ENCODE assay signal across 22 cellular contexts in the genomic region with DNA sequence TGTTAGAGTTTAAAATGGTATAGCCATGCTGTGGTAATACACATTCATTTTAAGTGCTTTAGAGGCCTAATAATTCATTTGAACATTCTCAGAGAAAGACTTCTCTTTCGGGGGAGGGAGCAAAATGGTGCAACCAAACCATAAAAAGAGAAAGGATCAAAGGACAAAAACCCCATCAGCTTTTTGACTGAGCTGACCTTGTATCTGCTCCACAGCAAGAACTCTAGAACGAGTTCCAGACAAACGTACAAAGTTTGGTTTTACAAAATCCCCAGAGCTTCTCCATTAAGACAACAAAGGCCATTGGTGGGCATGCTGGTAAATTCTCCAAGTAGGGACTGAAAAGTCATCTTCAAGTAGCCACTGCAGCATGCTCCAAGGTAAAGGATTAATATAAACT.
A peak's percentile ranks its signal among the peaks of the same experiment; 100 is the strongest.
DNase-seq lines count a peak whose midpoint lies in the region; ATAC-seq and TF ChIP-seq lines count a peak whose summit lies in the region.
"Had no signal": no experiment of that assay in that cellular context is flagged by ENCODE, and none has a peak within 500 bp of the region (broad histone marks: within the 10 kb centered on the region; RNA-seq: fewer than 3 reads in every experiment).

No MANE protein-coding gene starts in this region.

- H3K4me2 ChIP-seq in BLaER1 (peak overlapping the region; percentile 11; the same call in 1 of the 2 replicates), mesenchymal stem cell (ENCODE audit: low read length, poor library complexity, severe bottlenecking) (no peak overlapping the region), OCI-LY7 (ENCODE audit: low read length) (no peak overlapping the region)
- H3K4me2 ChIP-seq: A549 had no signal

- TF ChIP-seq CTCF in WERI-Rb-1 (IDR thresholded peaks at IDR 0.05; ENCODE audit: low read depth, low read length) (no peak), nephron progenitor cell (IDR thresholded peaks at IDR 0.05) (no peak), OCI-LY7 (conservative IDR thresholded peaks at IDR 0.05; ENCODE audit: low read length) (no peak)

- H3K9ac ChIP-seq in BLaER1 (no peak overlapping the region), mesenchymal stem cell (ENCODE audit: low read length) (no peak overlapping the region)

- H2AK5ac ChIP-seq in mesenchymal stem cell (ENCODE audit: low read length, severe bottlenecking): no peak overlapping the region

- H3K4me1 ChIP-seq in BLaER1: peaks cover 59% of the 10 kb centered on the region
- H3K4me1 ChIP-seq in mesenchymal stem cell (ENCODE audit: control insufficient read depth, insufficient read depth, low read depth, low read length): peaks cover 4% of the 10 kb centered on the region
- H3K4me1 ChIP-seq in OCI-LY7 (ENCODE audit: insufficient read depth, low read length, poor library complexity, severe bottlenecking): peaks cover 23% of the 10 kb centered on the region
- H3K4me1 ChIP-seq: A549, BE2C, HAP-1 had no signal

- H3K79me1 ChIP-seq in mesenchymal stem cell (replicated peaks; ENCODE audit: low read length, poor library complexity, severe bottlenecking): peaks cover 17% of the 10 kb centered on the region

- H3K36me3 Mint-ChIP-seq in nephron progenitor cell (ENCODE audit: low read depth): peaks cover 8% of the 10 kb centered on the region
- peaks cover 0 to 13% of the 10 kb centered on the region in 2 donors for H3K36me3 Mint-ChIP-seq in activated naive CD4-positive, alpha-beta T cell treated with anti-CD3 and anti-CD28 coated beads, Interleukin-2, amount 50 U/mL, for 72 hours

- no TSS peak for BruUV-seq in OCI-LY7 (replicated peaks; lab: Mats Ljungman, UMichigan)

- H2BK15ac ChIP-seq in mesenchymal stem cell (ENCODE audit: low read depth, poor library complexity, severe bottlenecking): no peak overlapping the region

- peak overlapping the region; percentile 87 for H3K27ac Mint-ChIP-seq in nephron progenitor cell
- H3K27ac Mint-ChIP-seq in activated naive CD4-positive, alpha-beta T cell treated with anti-CD3 and anti-CD28 coated beads, Interleukin-2, amount 50 U/mL, for 72 hours: no peak overlapping the region
- H3K27ac Mint-ChIP-seq: CD4-positive, alpha-beta memory T cell; HFFc6 had no signal

- H3K9me3 Mint-ChIP-seq in nephron progenitor cell: no peaks in the 10 kb centered on the region
- no peaks in the 10 kb centered on the region for H3K9me3 Mint-ChIP-seq in activated naive CD4-positive, alpha-beta T cell treated with anti-CD3 and anti-CD28 coated beads, Interleukin-2, amount 50 U/mL, for 72 hours
- H3K9me3 Mint-ChIP-seq: CD4-positive, alpha-beta memory T cell; HFFc6 had no signal

- DNase-seq in WERI-Rb-1 (no peak), mesenchymal stem cell (peak; percentile 12), nephron progenitor cell (no peak), OCI-LY7 (ENCODE audit: low spot score) (no peak)
- no peak for DNase-seq in activated naive CD4-positive, alpha-beta T cell treated with anti-CD3 and anti-CD28 coated beads, Interleukin-2, amount 50 U/mL, for 72 hours (ENCODE audit: low spot score in 2 of 2)
- DNase-seq: 8988T; ACHN; AML-193; BE2C; C1 segment of cervical spinal cord; Calu3; CD4-positive, alpha-beta memory T cell; COR-L47; DMS53; DMS79 treated with DMSO at 0.1 percent for 48 hours; GF-D8; GOT3; HFFc6 had no signal

- H3K4me3 ChIP-seq in BLaER1 (no peak overlapping the region), WERI-Rb-1 (ENCODE audit: low read depth, low read length) (no peak overlapping the region), mesenchymal stem cell (ENCODE audit: insufficient read depth in 1 of 2, low read depth in 1 of 2, low read length in 2 of 2) (no peak overlapping the region), OCI-LY7 (ENCODE audit: low read depth, low read length, poor library complexity, severe bottlenecking) (no peak overlapping the region)
- H3K4me3 ChIP-seq: A549, HAP-1 had no signal

- H3K9me3 ChIP-seq in BLaER1 (0 out of 2 replicates have a peak, but pooled peaks cover 8% of the 10 kb centered on the region), WERI-Rb-1 (ENCODE audit: severe bottlenecking) (no peaks in the 10 kb centered on the region), mesenchymal stem cell (ENCODE audit: control insufficient read depth, low read length) (no peaks in the 10 kb centered on the region), OCI-LY7 (ENCODE audit: low read length) (no peaks in the 10 kb centered on the region)
- H3K9me3 ChIP-seq: A549, BE2C, HAP-1 had no signal

- no peak overlapping the region for H2AFZ ChIP-seq in mesenchymal stem cell (ENCODE audit: low read depth, low read length)
- no peak overlapping the region for H2AFZ ChIP-seq in OCI-LY7 (ENCODE audit: low read length)

- H3K36me3 ChIP-seq in BLaER1 (peaks cover 71% of the 10 kb centered on the region), WERI-Rb-1 (no peaks in the 10 kb centered on the region), mesenchymal stem cell (ENCODE audit: control insufficient read depth in 1 of 2, insufficient read depth in 2 of 2, low read depth in 1 of 2, low read length in 2 of 2) (peaks cover 2 to 18% of the 10 kb centered on the region in 2 experiments), OCI-LY7 (ENCODE audit: insufficient read depth, low read length) (no peaks in the 10 kb centered on the region)
- H3K36me3 ChIP-seq: BE2C, HAP-1 had no signal

- no peak overlapping the region for H3K23ac ChIP-seq in mesenchymal stem cell (ENCODE audit: low read length in 2 of 2)

- no peaks in the 10 kb centered on the region for H3K9me2 ChIP-seq in OCI-LY7 (ENCODE audit: insufficient read depth, low read length)

- H3K14ac ChIP-seq in mesenchymal stem cell (ENCODE audit: low read length in 2 of 2): no peak overlapping the region

- H4K20me1 ChIP-seq in BLaER1: 0 out of 2 replicates have a peak, but pooled peaks cover under 1% of the 10 kb centered on the region
- H4K20me1 ChIP-seq in OCI-LY7 (ENCODE audit: insufficient read depth, low read length): no peaks in the 10 kb centered on the region

- no peaks in the 10 kb centered on the region for H3K79me2 ChIP-seq in OCI-LY7 (ENCODE audit: insufficient read depth, low read depth, low read length)

- no peak overlapping the region for H4K91ac ChIP-seq in mesenchymal stem cell (ENCODE audit: low read length)

- 26% methylated on average over 3 of the region's 3 CpGs for WGBS in mesenchymal stem cell

- ATAC-seq in activated naive CD4-positive, alpha-beta T cell treated with anti-CD3 and anti-CD28 coated beads, Interleukin-2, amount 50 U/mL, for 72 hours: no peak
- ATAC-seq in HG03135 (IDR thresholded peaks at IDR 0.05; ENCODE audit: unreplicated experiment): no peak
- ATAC-seq: A549 had no signal

- H2BK5ac ChIP-seq in mesenchymal stem cell (ENCODE audit: low read depth, low read length, poor library complexity, severe bottlenecking): no peak overlapping the region

- H3K4me3 Mint-ChIP-seq in nephron progenitor cell: no peak overlapping the region
- H3K4me3 Mint-ChIP-seq: CD4-positive, alpha-beta memory T cell; HFFc6 had no signal

- CTCF ChIA-PET in OCI-LY7 (lab: Charles Lee; ENCODE audit: unreplicated experiment): no interaction called here

- H3K4me1 Mint-ChIP-seq in nephron progenitor cell: peaks cover 62% of the 10 kb centered on the region

- H3K27me3 ChIP-seq in BLaER1 (no peaks in the 10 kb centered on the region), WERI-Rb-1 (ENCODE audit: insufficient read depth, low read depth, severe bottlenecking) (no peaks in the 10 kb centered on the region), mesenchymal stem cell (ENCODE audit: control insufficient read depth in 1 of 2, insufficient read depth in 1 of 2, low read length in 2 of 2) (no peaks in the 10 kb centered on the region)
- H3K27me3 ChIP-seq: BE2C had no signal

- no peak overlapping the region for H3K18ac ChIP-seq in mesenchymal stem cell (ENCODE audit: low read depth in 1 of 2, low read length in 2 of 2)

- H3K27ac ChIP-seq in BLaER1 (no peak overlapping the region), WERI-Rb-1 (peak overlapping the region; percentile 38), mesenchymal stem cell (ENCODE audit: low read length, poor library complexity, severe bottlenecking) (no peak overlapping the region), OCI-LY7 (ENCODE audit: low read depth, low read length, poor library complexity, severe bottlenecking) (no peak overlapping the region)
- H3K27ac ChIP-seq: A549 had no signal

- no peaks in the 10 kb centered on the region for H3K27me3 Mint-ChIP-seq in nephron progenitor cell (ENCODE audit: low read depth, poor library complexity)
- H3K27me3 Mint-ChIP-seq: CD4-positive, alpha-beta memory T cell had no signal

- POLR2A ChIA-PET in OCI-LY7 (lab: Charles Lee): interaction anchor here (0.6 kb wide), 2 partner anchors 22 to 242 kb away, joined by 3 read pairs; no protein-coding TSS in a partner anchor

- H2BK12ac ChIP-seq in mesenchymal stem cell (ENCODE audit: low read length in 2 of 2): no peak overlapping the region

- H3K4ac ChIP-seq in mesenchymal stem cell (ENCODE audit: low read depth in 1 of 2, low read length in 2 of 2): no peak overlapping the region

- no peak overlapping the region for H2BK120ac ChIP-seq in mesenchymal stem cell (ENCODE audit: low read depth, low read length)

- intact Hi-C loops in OCI-LY7 (cut with micrococcal nuclease; ENCODE audit: unreplicated experiment): loop anchor here (10.0 kb wide), 1 partner anchor 198 kb away; the partner anchor contains the start of gene STK39

- H4K8ac ChIP-seq in mesenchymal stem cell (ENCODE audit: low read length): no peak overlapping the region
